14 cellular contexts compared by ENCODE assay signal in the genomic region with DNA sequence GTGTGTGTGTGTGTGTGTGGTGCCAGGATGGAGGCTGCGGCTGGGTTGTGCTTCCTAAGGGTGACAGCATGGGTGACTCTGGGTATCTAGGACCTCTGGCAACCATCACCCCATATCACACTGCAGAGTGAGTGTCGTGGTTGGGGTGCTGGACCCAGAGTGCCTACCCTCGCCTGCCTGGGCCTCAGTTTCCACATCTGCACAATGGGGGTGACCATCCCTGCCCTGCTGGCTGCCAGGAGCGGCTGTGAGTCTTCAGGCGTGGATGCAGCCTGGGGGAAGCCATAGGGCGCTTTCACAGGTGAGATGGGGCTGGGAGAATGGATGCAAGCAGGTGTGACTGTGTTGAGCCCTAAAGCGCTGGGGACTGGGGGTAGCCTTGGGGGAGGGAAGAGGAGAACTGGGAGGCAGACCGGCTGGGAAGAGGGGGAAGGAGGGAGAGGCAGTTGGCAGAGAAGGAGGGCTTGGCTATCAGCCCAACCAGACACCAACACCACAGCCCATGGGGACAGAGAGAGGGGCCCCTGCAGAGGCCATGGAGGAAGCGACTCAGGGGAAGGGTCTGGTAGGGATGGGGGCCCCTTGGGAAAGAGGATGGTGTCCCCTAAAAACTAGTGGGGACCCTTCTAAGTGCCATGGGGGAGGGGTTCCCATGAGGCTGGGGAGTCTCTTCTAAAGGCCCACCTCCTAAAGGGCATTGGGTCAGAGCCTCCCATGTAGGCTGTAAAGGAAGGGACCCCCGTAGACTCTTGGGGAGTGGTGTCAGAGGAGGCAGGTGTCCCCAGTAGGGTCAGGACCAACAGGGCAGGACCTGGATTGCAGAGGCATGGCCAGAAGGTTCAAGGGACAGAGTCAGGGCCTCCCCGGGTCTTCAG. TPM values are rescaled to one million over a fixed set of nuclear protein-coding genes. Genes with fewer than 3 reads are reported as not detected.
DNase-seq lines count a peak whose midpoint lies in the region; ATAC-seq and TF ChIP-seq lines count a peak whose summit lies in the region.
"Had no signal": no experiment of that assay in that cellular context is flagged by ENCODE, and none has a peak within 500 bp of the region (broad histone marks: within the 10 kb centered on the region; RNA-seq: fewer than 3 reads in every experiment).

No MANE protein-coding gene starts in this region.

- H3K4me3 ChIP-seq in mammary epithelial cell (replicated peaks in 1 of 3; ENCODE audit: insufficient read depth in 1 of 3, low read depth in 2 of 3, low read length in 3 of 3) (no peak overlapping the region), adipocyte (ENCODE audit: low read length) (peak overlapping the region; percentile 81)

- H3K36me3 Mint-ChIP-seq in MCF 10A (ENCODE audit: insufficient read depth, unreplicated experiment) (peaks cover 16% of the 10 kb centered on the region), type B pancreatic cell (no peaks in the 10 kb centered on the region)

- H3K27ac ChIP-seq in mammary epithelial cell (ENCODE audit: insufficient read depth, low read depth, low read length) (no peak overlapping the region), layer of hippocampus (ENCODE audit: low read depth, low read length) (peak overlapping the region; percentile 1)

- intact Hi-C loops in MCF 10A (cut with micrococcal nuclease) = no loop called here
- intact Hi-C loops in mammary epithelial cell (cut with micrococcal nuclease) = loop anchor here (5.0 kb wide), 1 partner anchor 65 kb away; no protein-coding TSS in a partner anchor

- POLR2A ChIA-PET in MCF 10A (lab: Yijun Ruan, JAX) = no interaction called here

- H3K27me3 ChIP-seq in mammary epithelial cell (ENCODE audit: insufficient read depth, low read length) (no peaks in the 10 kb centered on the region), adipocyte (replicated peaks; ENCODE audit: control insufficient read depth, insufficient read depth, low read length) (no peaks in the 10 kb centered on the region), layer of hippocampus (ENCODE audit: control insufficient read depth, insufficient read depth, low read length) (no peaks in the 10 kb centered on the region)
- H3K27me3 ChIP-seq: ascending aorta had no signal

- no peaks in the 10 kb centered on the region for H3K36me3 ChIP-seq in mammary epithelial cell (ENCODE audit: insufficient read depth, low read length)
- peaks cover 26% of the 10 kb centered on the region for H3K36me3 ChIP-seq in adipocyte (ENCODE audit: control insufficient read depth, insufficient read depth, low read length, severe bottlenecking)

- peak overlapping the region; percentile 83 for H3K4me3 Mint-ChIP-seq in MCF 10A (ENCODE audit: unreplicated experiment)
- peak overlapping the region; percentile 88 for H3K4me3 Mint-ChIP-seq in type B pancreatic cell

- BruUV-seq in MCF 10A (replicated peaks; lab: Mats Ljungman, UMichigan) = no TSS peak
- no TSS peak for BruUV-seq in mammary epithelial cell (replicated peaks; lab: Mats Ljungman, UMichigan)

- in situ Hi-C loops in mammary epithelial cell (cut with MboI; ENCODE audit: low sequenced_read_pairs in 2 of 2) = no loop called here

- TF ChIP-seq CTCF in MCF 10A (IDR thresholded peaks at IDR 0.05; ENCODE audit: unreplicated experiment) = no peak
- TF ChIP-seq CTCF in mammary epithelial cell (conservative IDR thresholded peaks at IDR 0.05 in 1 of 2, IDR thresholded peaks at IDR 0.05 in 1 of 2; ENCODE audit: extremely low read depth in 1 of 2, insufficient read depth in 1 of 2, low read depth in 1 of 2, low read length in 2 of 2) = no peak
- TF ChIP-seq CTCF in type B pancreatic cell (conservative IDR thresholded peaks at IDR 0.05) = no peak

- H3K9ac ChIP-seq in mammary epithelial cell (ENCODE audit: insufficient read depth, low read length) (no peak overlapping the region), adipocyte (ENCODE audit: low read length) (no peak overlapping the region)

- H3K4me1 ChIP-seq in mammary epithelial cell (ENCODE audit: insufficient read depth, low read length) = peaks cover 10% of the 10 kb centered on the region
- peaks cover 11% of the 10 kb centered on the region for H3K4me1 ChIP-seq in adipocyte (ENCODE audit: control insufficient read depth, insufficient read depth, low read length)

- H3K9me3 ChIP-seq in mammary epithelial cell (replicated peaks; ENCODE audit: insufficient read depth, low read length) (no peaks in the 10 kb centered on the region), adipocyte (ENCODE audit: control insufficient read depth, low read length) (no peaks in the 10 kb centered on the region)
- H3K9me3 ChIP-seq: ascending aorta had no signal

- H2AFZ ChIP-seq in mammary epithelial cell (ENCODE audit: low read depth, low read length) = no peak overlapping the region

- WGBS in mammary epithelial cell (ENCODE audit: low coverage, missing lambda C conversion rate) = 99% methylated on average over 10 of the region's 11 CpGs

- no peaks in the 10 kb centered on the region for H4K20me1 ChIP-seq in mammary epithelial cell (ENCODE audit: insufficient read depth, low read length)

- TF ChIP-seq POLR2A in GM18505 (IDR thresholded peaks at IDR 0.05; ENCODE audit: borderline replicate concordance, extremely low read depth, insufficient read depth, insufficient read length) = no peak

- dilution Hi-C loops in mammary epithelial cell (cut with HindIII; ENCODE audit: low sequenced_read_pairs) = no loop called here

- H3K27me3 Mint-ChIP-seq in MCF 10A (ENCODE audit: insufficient read depth, unreplicated experiment) (no peaks in the 10 kb centered on the region), type B pancreatic cell (peaks cover 38% of the 10 kb centered on the region)

- H3K4me1 Mint-ChIP-seq in MCF 10A (ENCODE audit: insufficient read depth, unreplicated experiment) = peaks cover 26% of the 10 kb centered on the region
- H3K4me1 Mint-ChIP-seq in type B pancreatic cell (ENCODE audit: unreplicated experiment) = peaks cover 13% of the 10 kb centered on the region

- ATAC-seq in GM18505 (IDR thresholded peaks at IDR 0.05; ENCODE audit: unreplicated experiment) (no peak), HG03565 (IDR thresholded peaks at IDR 0.05; ENCODE audit: unreplicated experiment) (no peak), HG03280 (IDR thresholded peaks at IDR 0.05; ENCODE audit: unreplicated experiment) (no peak)

- H3K79me2 ChIP-seq in mammary epithelial cell (ENCODE audit: insufficient read depth, low read length) = no peaks in the 10 kb centered on the region

- H3K9me3 Mint-ChIP-seq in MCF 10A (ENCODE audit: unreplicated experiment) (no peaks in the 10 kb centered on the region), type B pancreatic cell (no peaks in the 10 kb centered on the region)
- H3K9me3 Mint-ChIP-seq: H9 had no signal

- no peak overlapping the region for H3K4me2 ChIP-seq in mammary epithelial cell (ENCODE audit: insufficient read depth, low read depth, low read length)

- H3K27ac Mint-ChIP-seq in MCF 10A (ENCODE audit: low read depth, unreplicated experiment) = peak overlapping the region; percentile 52
- no peak overlapping the region for H3K27ac Mint-ChIP-seq in type B pancreatic cell
- H3K27ac Mint-ChIP-seq: H9 had no signal

- DNase-seq in MCF 10A (ENCODE audit: unreplicated experiment) (no peak), mammary epithelial cell (no peak), adipocyte (ENCODE audit: low read depth) (no peak), type B pancreatic cell (ENCODE audit: extremely low spot score, unreplicated experiment) (no peak)
- DNase-seq: activated gamma-delta T cell, erythroblast, H9, occipital lobe, T-helper 2 cell had no signal

- CTCF ChIA-PET in MCF 10A (lab: Yijun Ruan, JAX) = no interaction called here
- CTCF ChIA-PET in mammary epithelial cell (lab: Charles Lee; ENCODE audit: low non-redundant PET) = no interaction called here

RNA-seq across cellular contexts. Expression of a gene that starts 1.7 kb away (rescaled TPM):
- total RNA-seq in MCF 10A (2022) (19.5 and 24.2 TPM in 2 replicates), mammary epithelial cell (10 to 100 TPM in 1 of 2 donors, 1 to 10 TPM in 1; 5.0 to 25.2 TPM), type B pancreatic cell (ENCODE audit: low replicate concordance) (11.1 and 15.9 TPM in 2 replicates)
- 8.5 TPM for polyA plus RNA-seq in mammary epithelial cell
- 8.4 TPM for polyA minus RNA-seq in mammary epithelial cell

RNA-seq across cellular contexts. Expression of a gene that starts 10.6 kb away (rescaled TPM):
- total RNA-seq in MCF 10A (2022) = 17.2 and 18.2 TPM in 2 replicates
- total RNA-seq in mammary epithelial cell = 10 to 100 TPM in 1 of 2 donors, 1 to 10 TPM in 1; 4.0 to 10.9 TPM
- polyA plus RNA-seq in mammary epithelial cell = 6.0 TPM
- polyA minus RNA-seq in mammary epithelial cell = not detected
- total RNA-seq in type B pancreatic cell (ENCODE audit: low replicate concordance) = 9.6 and 12.1 TPM in 2 replicates

RNA-seq across cellular contexts. Expression of a gene that starts 10.8 kb away (rescaled TPM):
- total RNA-seq in MCF 10A (2022) (93.1 and 96.6 TPM in 2 replicates), mammary epithelial cell (10 to 100 TPM; 57.5 to 72.0 TPM), type B pancreatic cell (ENCODE audit: low replicate concordance) (58.6 and 68.3 TPM in 2 replicates)
- 130 TPM for polyA plus RNA-seq in mammary epithelial cell
- 73.8 TPM for polyA minus RNA-seq in mammary epithelial cell

RNA-seq across cellular contexts. Expression of a gene that starts 17.5 kb away (rescaled TPM):
- 42.8 and 46.5 TPM in 2 replicates for total RNA-seq in MCF 10A (2022)
- total RNA-seq in mammary epithelial cell = 10 to 100 TPM; 27.8 to 50.2 TPM
- polyA plus RNA-seq in mammary epithelial cell = 69.1 TPM
- 194 TPM for polyA minus RNA-seq in mammary epithelial cell
- 45.3 and 77.5 TPM in 2 replicates for total RNA-seq in type B pancreatic cell (ENCODE audit: low replicate concordance)

RNA-seq across cellular contexts. Expression of a gene that starts 17.6 kb away (rescaled TPM):
- total RNA-seq in MCF 10A (2022) = 1.0 and 1.4 TPM in 2 replicates
- 1 to 10 TPM in 1 of 2 donors, under 1 TPM in 1; 0.67 to 2.3 TPM for total RNA-seq in mammary epithelial cell
- 1.8 TPM for polyA plus RNA-seq in mammary epithelial cell
- polyA minus RNA-seq in mammary epithelial cell = 1.2 TPM
- total RNA-seq in type B pancreatic cell (ENCODE audit: low replicate concordance) = 2.7 and 4.3 TPM in 2 replicates
